15 cellular contexts compared by ENCODE assay signal in the genomic region with DNA sequence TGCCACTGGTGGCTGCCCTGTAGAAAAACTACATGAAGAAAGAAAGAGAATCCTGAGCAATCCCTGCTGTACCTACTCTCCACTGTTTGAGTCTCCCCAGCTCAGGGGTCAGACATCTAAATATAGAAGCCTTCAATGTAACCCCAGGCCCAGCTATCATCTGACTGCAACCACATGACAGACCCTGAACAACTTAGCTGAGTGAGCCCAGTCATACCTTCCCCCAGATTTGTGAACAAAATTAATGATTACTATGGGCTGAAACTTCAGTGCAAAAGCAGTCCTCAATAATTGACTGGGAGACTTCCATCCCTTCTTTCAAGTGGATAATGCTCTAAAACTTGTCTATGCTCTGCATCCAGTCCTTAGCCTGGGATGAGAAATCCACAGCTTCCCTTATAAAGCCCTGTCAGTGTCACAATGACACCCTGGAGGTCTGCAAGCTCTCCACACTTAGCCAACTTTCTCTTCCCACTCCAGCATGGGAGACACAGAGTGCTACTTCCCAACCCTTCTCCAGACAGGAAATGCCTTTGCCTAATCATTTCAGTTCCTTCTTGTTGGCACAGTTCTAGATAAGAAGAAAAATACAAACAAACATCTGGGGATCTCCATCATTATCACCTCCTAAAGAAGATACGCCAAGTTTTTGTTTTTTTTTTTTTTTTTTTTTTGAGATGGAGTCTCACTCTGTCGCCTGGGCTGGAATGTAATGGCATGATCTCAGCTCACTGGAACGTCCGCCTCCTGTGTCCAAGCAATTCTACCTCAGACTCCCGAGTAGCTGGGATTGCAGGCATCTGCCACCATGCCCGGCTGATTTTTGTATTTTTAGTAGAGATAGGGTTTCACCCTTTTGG.
DNase-seq lines count a peak whose midpoint lies in the region; ATAC-seq and TF ChIP-seq lines count a peak whose summit lies in the region.
"Had no signal": no experiment of that assay in that cellular context is flagged by ENCODE, and none has a peak within 500 bp of the region (broad histone marks: within the 10 kb centered on the region; RNA-seq: fewer than 3 reads in every experiment).

No MANE protein-coding gene starts in this region.

- peak overlapping the region; percentile 39 for H3K4me2 ChIP-seq in smooth muscle cell
- H3K4me2 ChIP-seq: GM23338 had no signal

- 33% methylated on average over 6 of the region's 6 CpGs for WGBS in right cardiac atrium
- WGBS in smooth muscle cell (ENCODE audit: low lambda C conversion rate) = 25% methylated on average over 6 of the region's 6 CpGs

- H3K4me3 ChIP-seq in choroid plexus epithelial cell (ENCODE audit: low read depth, low read length) = no peak overlapping the region
- no peak overlapping the region for H3K4me3 ChIP-seq in right cardiac atrium (ENCODE audit: low read length)
- no peak overlapping the region for H3K4me3 ChIP-seq in smooth muscle cell
- H3K4me3 ChIP-seq: GM23338 had no signal

- peaks cover 2% of the 10 kb centered on the region for H3F3A ChIP-seq in smooth muscle cell (ENCODE audit: low read depth)

- no peak overlapping the region for H2AFZ ChIP-seq in smooth muscle cell (ENCODE audit: low read depth)
- H2AFZ ChIP-seq: GM23338 had no signal

- H3K9me3 ChIP-seq in right cardiac atrium (ENCODE audit: control insufficient read depth, low read length) (no peaks in the 10 kb centered on the region), smooth muscle cell (replicated peaks; ENCODE audit: low read depth) (no peaks in the 10 kb centered on the region)

- DNase-seq in choroid plexus epithelial cell (ENCODE audit: low read depth) (peak; percentile 32), right cardiac atrium (peak; percentile 20 to 70 (median 36)), smooth muscle cell (lab: John Stamatoyannopoulos, UW; ENCODE audit: unreplicated experiment) (no peak), 8988T (no peak), hippocampal formation (lab: John Stamatoyannopoulos, UW) (no peak)
- DNase-seq: activated CD4-positive, alpha-beta T cell treated with anti-CD3 and anti-CD28 coated beads for 36 hours; activated T-cell treated with anti-CD3 and anti-CD28 coated beads, Interleukin-2, amount 50 U/mL, for 72 hours; amniotic stem cell; effector CD8-positive, alpha-beta T cell; MV-4-11; NCI-H2107; T-helper 9 cell had no signal

- H3K27me3 ChIP-seq in right cardiac atrium (ENCODE audit: control insufficient read depth, insufficient read depth) = no peaks in the 10 kb centered on the region
- no peaks in the 10 kb centered on the region for H3K27me3 ChIP-seq in smooth muscle cell (ENCODE audit: low read depth)

- ATAC-seq in GM18907 (IDR thresholded peaks at IDR 0.05; ENCODE audit: unreplicated experiment) = peak; percentile 59
- peak; percentile 77 to 83 for ATAC-seq in right cardiac atrium
- ATAC-seq in HG03135 (IDR thresholded peaks at IDR 0.05; ENCODE audit: unreplicated experiment) = no peak
- ATAC-seq: activated CD4-positive, alpha-beta T cell treated with anti-CD3 and anti-CD28 coated beads for 36 hours; activated T-cell treated with anti-CD3 and anti-CD28 coated beads, Interleukin-2, amount 50 U/mL, for 72 hours; GM23338 had no signal

- intact Hi-C loops in right cardiac atrium (cut with DNase I) = no loop called here

- TF ChIP-seq CTCF in choroid plexus epithelial cell (conservative IDR thresholded peaks at IDR 0.05; ENCODE audit: low read depth, low read length) (no peak), smooth muscle cell (IDR thresholded peaks at IDR 0.05; ENCODE audit: borderline replicate concordance, insufficient read depth, poor library complexity, severe bottlenecking) (no peak)

- H3K27ac ChIP-seq in right cardiac atrium (ENCODE audit: low read length) (no peak overlapping the region), smooth muscle cell (ENCODE audit: low read depth) (peak overlapping the region; percentile 39)

- no peaks in the 10 kb centered on the region for H3K36me3 ChIP-seq in smooth muscle cell (ENCODE audit: low read depth)

- H3K4me1 ChIP-seq in right cardiac atrium (ENCODE audit: control insufficient read depth, insufficient read depth, low read length) (no peaks in the 10 kb centered on the region), smooth muscle cell (ENCODE audit: low read depth) (peaks cover 3% of the 10 kb centered on the region)

- H3K79me2 ChIP-seq in smooth muscle cell (ENCODE audit: low read depth) = no peaks in the 10 kb centered on the region

- no peaks in the 10 kb centered on the region for H4K20me1 ChIP-seq in smooth muscle cell (ENCODE audit: low read depth)

- no peak overlapping the region for H3K9ac ChIP-seq in smooth muscle cell (ENCODE audit: low read depth)

Comparison
In these comparisons a context has a peak if more than half of its experiments do, and no peak if none do; other contexts are left out.
1. DNase-seq: peak in choroid plexus epithelial cell (single experiment) and right cardiac atrium (3 of 3); none in smooth muscle cell (single experiment), 8988T (single experiment) and hippocampal formation (0 of 2).